20 cellular contexts compared by ENCODE assay signal in the genomic region with DNA sequence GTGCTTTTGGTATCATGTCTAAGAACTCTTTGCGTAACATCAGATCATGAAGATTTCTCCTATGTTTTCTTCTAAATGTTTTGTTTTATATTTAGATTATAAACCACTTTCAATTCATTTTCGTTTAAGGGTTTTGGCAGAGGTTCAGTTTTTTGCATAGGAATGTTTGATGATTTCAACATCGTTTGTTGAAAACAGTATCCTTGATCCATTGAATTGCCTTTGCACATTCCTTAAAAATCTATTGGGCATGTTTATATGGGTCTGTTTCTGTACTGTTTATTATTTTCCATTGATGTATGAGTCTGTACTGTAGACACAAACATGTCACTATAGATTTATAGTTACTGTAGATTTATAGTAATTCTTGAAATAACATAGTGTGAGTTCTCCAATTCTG.
"Had no signal": no experiment of that assay in that cellular context is flagged by ENCODE, and none has a peak within 500 bp of the region (broad histone marks: within the 10 kb centered on the region; RNA-seq: fewer than 3 reads in every experiment).

No MANE protein-coding gene starts in this region.

- H3K9me3 Mint-ChIP-seq: neural progenitor cell, WTC11 had no signal

- H3K27me3 ChIP-seq: cardiac muscle cell, neural progenitor cell had no signal

- H3K27me3 Mint-ChIP-seq: activated naive CD4-positive, alpha-beta T cell treated with anti-CD3 and anti-CD28 coated beads, Interleukin-2, amount 50 U/mL, for 24 hours had no signal

- H3K9me3 ChIP-seq: thyroid gland had no signal

- DNase-seq: activated CD4-positive, alpha-beta T cell treated with anti-CD3 and anti-CD28 coated beads for 36 hours; activated CD8-positive, alpha-beta memory T cell treated with anti-CD3 and anti-CD28 coated beads for 24 hours; activated CD8-positive, alpha-beta memory T cell treated with anti-CD3 and anti-CD28 coated beads, Interleukin-2, amount 50 U/mL, for 48 hours; activated effector memory CD4-positive, alpha-beta T cell treated with Interleukin-2 at 50 U/mL for 16 hours; activated T-cell treated with anti-CD3 and anti-CD28 coated beads, Interleukin-2, amount 50 U/mL, for 48 hours; amniotic stem cell; mesenchymal stem cell; naive thymus-derived CD4-positive, alpha-beta T cell; stimulated activated CD4-positive, alpha-beta T cell treated with anti-CD3 and anti-CD28 coated beads, Interleukin-12 subunit alpha, Interleukin-12 subunit beta, amount 100 ng/mL, for 4 hours; stimulated activated CD4-positive, alpha-beta T cell treated with anti-CD3 and anti-CD28 coated beads, Interleukin-1b, Interleukin-23, amount 100 ng/mL, for 48 hours; stimulated activated CD8-positive, alpha-beta memory T cell treated with anti-CD3 and anti-CD28 coated beads, Interleukin-4, amount 100 ng/mL, for 48 hours; stimulated activated naive CD4-positive, alpha-beta T cell; T-cell; thyroid gland had no signal

- H3K27ac ChIP-seq: cardiac muscle cell, neural progenitor cell, thyroid gland had no signal

- H3K36me3 ChIP-seq: cardiac muscle cell, neural progenitor cell, thyroid gland had no signal

- H3K36me3 Mint-ChIP-seq: neural progenitor cell, WTC11 had no signal

- FAIRE-seq: urothelium cell line had no signal

- H3K4me1 ChIP-seq: thyroid gland had no signal

- H3K4me3 ChIP-seq: cardiac muscle cell, neural progenitor cell, thyroid gland had no signal

- H3K4me1 Mint-ChIP-seq: WTC11 had no signal

- H2AFZ ChIP-seq: neural progenitor cell had no signal

- H3K9ac ChIP-seq: neural progenitor cell had no signal

- ATAC-seq: activated CD4-positive, alpha-beta T cell treated with anti-CD3 and anti-CD28 coated beads for 36 hours; naive thymus-derived CD4-positive, alpha-beta T cell; T-cell; WTC11 had no signal

- H3K4me2 ChIP-seq: neural progenitor cell had no signal

- H3K27ac Mint-ChIP-seq: activated CD4-positive, alpha-beta T cell treated with anti-CD3 and anti-CD28 coated beads for 36 hours; activated naive CD4-positive, alpha-beta T cell treated with anti-CD3 and anti-CD28 coated beads, Interleukin-2, amount 50 U/mL, for 24 hours; neural progenitor cell; progenitor cell of endocrine pancreas; WTC11 had no signal

- H3K4me3 Mint-ChIP-seq: activated CD4-positive, alpha-beta T cell treated with anti-CD3 and anti-CD28 coated beads for 36 hours; activated naive CD4-positive, alpha-beta T cell treated with anti-CD3 and anti-CD28 coated beads, Interleukin-2, amount 50 U/mL, for 24 hours; neural progenitor cell; WTC11 had no signal
